In genomic region chr3:188749010-188749617, GRCh38 we compare ENCODE assay signal across 9 cellular contexts.
A peak's percentile ranks its signal among the peaks of the same experiment; 100 is the strongest.
DNase-seq lines count a peak whose midpoint lies in the region; ATAC-seq and TF ChIP-seq lines count a peak whose summit lies in the region.
"Had no signal": no experiment of that assay in that cellular context is flagged by ENCODE, and none has a peak within 500 bp of the region (broad histone marks: within the 10 kb centered on the region; RNA-seq: fewer than 3 reads in every experiment).

No MANE protein-coding gene starts in this region.

- H3K9me3 Mint-ChIP-seq in Calu3 (ENCODE audit: low read depth, unreplicated experiment) = no peaks in the 10 kb centered on the region
- no peaks in the 10 kb centered on the region for H3K9me3 Mint-ChIP-seq in endothelial cell (ENCODE audit: unreplicated experiment)

- TF ChIP-seq CTCF in Calu3 (IDR thresholded peaks at IDR 0.05; ENCODE audit: unreplicated experiment) = peak; percentile 61
- peak; percentile 95 for TF ChIP-seq CTCF in HL-60 (IDR thresholded peaks at IDR 0.05; ENCODE audit: insufficient read depth, low read length)
- TF ChIP-seq CTCF in endothelial cell (IDR thresholded peaks at IDR 0.05; ENCODE audit: unreplicated experiment) = peak; percentile 85

- ATAC-seq in HG02840 (IDR thresholded peaks at IDR 0.05; ENCODE audit: low FRiP score, unreplicated experiment) (no peak), left ventricle myocardium superior (no peak)

- CTCF ChIA-PET in Calu3 (lab: Charles Lee) = interaction anchor here (0.6 to 1.5 kb wide), 8 partner anchors 128 to 1009 kb away, joined by 3 to 9 read pairs (median 6); no protein-coding TSS in a partner anchor

- H3K4me3 Mint-ChIP-seq in Calu3 (ENCODE audit: low read depth, unreplicated experiment) (no peak overlapping the region), endothelial cell (ENCODE audit: unreplicated experiment) (no peak overlapping the region)

- intact Hi-C loops in Calu3 (cut with micrococcal nuclease; ENCODE audit: unreplicated experiment) = loop anchor here (5.0 kb wide), 1 partner anchor 1007 kb away; no protein-coding TSS in a partner anchor
- intact Hi-C loops in left ventricle myocardium superior (cut with micrococcal nuclease) = no loop called here

- no peaks in the 10 kb centered on the region for H3K36me3 Mint-ChIP-seq in Calu3 (ENCODE audit: insufficient read depth, unreplicated experiment)
- H3K36me3 Mint-ChIP-seq in endothelial cell (ENCODE audit: low read depth, unreplicated experiment) = peaks cover 3% of the 10 kb centered on the region

- DNase-seq in Calu3 = peak; percentile 44
- DNase-seq in HL-60 (ENCODE audit: low read depth in 1 of 2, low spot score in 1 of 2) = peak; percentile 18 to 63
- peak; percentile 53 to 74 for DNase-seq in activated CD4-positive, alpha-beta T cell treated with anti-CD3 and anti-CD28 coated beads for 4 hours
- peak; percentile 31 for DNase-seq in endothelial cell (ENCODE audit: low spot score)
- DNase-seq in stimulated activated CD4-positive, alpha-beta T cell treated with anti-CD3 and anti-CD28 coated beads, Interleukin-12 subunit alpha, Interleukin-12 subunit beta, amount 100 ng/mL, for 48 hours (ENCODE audit: low read depth in 2 of 3, low spot score in 1 of 3) = peak in 2 of 3 donors; percentile 30 to 44
- no peak for DNase-seq in GOT3 (lab: John Stamatoyannopoulos, UW)
- no peak for DNase-seq in left ventricle myocardium superior
- DNase-seq: right cardiac atrium had no signal

- H3K27ac Mint-ChIP-seq in Calu3 (ENCODE audit: unreplicated experiment) (no peak overlapping the region), endothelial cell (ENCODE audit: unreplicated experiment) (no peak overlapping the region)

- H3K27me3 Mint-ChIP-seq in Calu3 (ENCODE audit: unreplicated experiment) (no peaks in the 10 kb centered on the region), endothelial cell (ENCODE audit: unreplicated experiment) (peaks cover 1% of the 10 kb centered on the region)

- peaks cover 16% of the 10 kb centered on the region for H3K4me1 Mint-ChIP-seq in Calu3 (ENCODE audit: low read depth, unreplicated experiment)
- H3K4me1 Mint-ChIP-seq in endothelial cell (ENCODE audit: unreplicated experiment) = peaks cover 9% of the 10 kb centered on the region

- no peak overlapping the region for H3K4me3 ChIP-seq in HL-60 (replicated peaks; ENCODE audit: insufficient read depth, low read length)

- no peaks in the 10 kb centered on the region for H3K27me3 ChIP-seq in HL-60 (ENCODE audit: insufficient read depth, poor library complexity, severe bottlenecking)

- H3K27ac ChIP-seq in HL-60 (replicated peaks) = no peak overlapping the region

- BruUV-seq in Calu3 (replicated peaks; lab: Mats Ljungman, UMichigan) = no TSS peak

Comparison
In these comparisons a context has a peak if more than half of its experiments do, and no peak if none do; other contexts are left out.
1. DNase-seq: peak in Calu3 (single experiment), HL-60 (2 of 2), activated CD4-positive, alpha-beta T cell treated with anti-CD3 and anti-CD28 coated beads for 4 hours (2 of 2), endothelial cell (single experiment) and stimulated activated CD4-positive, alpha-beta T cell treated with anti-CD3 and anti-CD28 coated beads, Interleukin-12 subunit alpha, Interleukin-12 subunit beta, amount 100 ng/mL, for 48 hours (2 of 3); none in GOT3 (single experiment) and left ventricle myocardium superior (single experiment).
2. Peak in every context shown above with its lines, with median percentiles within 50 percentile points of each other: CTCF ChIP-seq.